14 cellular contexts compared by ENCODE assay signal in the genomic region with DNA sequence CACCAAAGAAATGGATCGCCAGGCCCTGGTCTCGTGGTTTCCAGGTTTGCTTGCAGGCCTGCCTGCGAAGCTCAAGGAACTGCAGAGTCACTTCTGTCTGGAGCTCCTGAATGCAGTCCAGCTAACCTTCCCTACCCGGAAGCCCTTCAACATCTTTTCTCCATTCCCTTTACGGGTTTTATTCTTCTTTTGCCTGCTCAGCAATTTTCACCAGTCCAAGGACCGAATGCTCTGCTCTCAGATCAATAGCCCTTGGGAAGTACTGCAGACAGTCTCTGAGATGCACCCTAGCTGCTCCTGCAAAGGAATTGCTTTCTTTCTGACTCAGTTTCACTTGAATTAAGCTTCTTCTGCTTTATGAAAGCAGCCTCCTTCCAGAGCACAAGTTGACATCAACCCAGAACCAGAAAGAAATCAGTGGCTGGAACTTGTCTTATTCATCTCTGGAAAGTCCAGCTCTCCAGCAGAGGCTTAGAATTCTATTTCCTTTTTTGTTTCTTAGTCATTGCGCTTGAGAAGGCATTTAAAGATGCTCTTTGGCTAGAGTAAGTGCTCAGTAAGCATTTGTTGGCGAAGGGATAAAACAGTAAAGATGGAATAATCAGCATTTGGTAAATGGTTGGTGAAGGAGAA. TPM values are rescaled to one million over a fixed set of nuclear protein-coding genes. Genes with fewer than 3 reads are reported as not detected.
DNase-seq lines count a peak whose midpoint lies in the region; ATAC-seq, FAIRE-seq and TF ChIP-seq lines count a peak whose summit lies in the region.
"Had no signal": no experiment of that assay in that cellular context is flagged by ENCODE, and none has a peak within 500 bp of the region (broad histone marks: within the 10 kb centered on the region; RNA-seq: fewer than 3 reads in every experiment).

No MANE protein-coding gene starts in this region.

- no peaks in the 10 kb centered on the region for H3K36me3 ChIP-seq in tibial artery
- H3K36me3 ChIP-seq: upper lobe of right lung had no signal

- intact Hi-C loops in tibial artery (cut with DNase I; ENCODE audit: low total_unique reads), result loop anchor here (5.0 kb wide), 2 partner anchors 120 to 185 kb away; a partner anchor contains a TSS

- no peak for DNase-seq in activated naive CD4-positive, alpha-beta T cell treated with anti-CD3 and anti-CD28 coated beads, Interleukin-2, amount 50 U/mL, for 72 hours (ENCODE audit: low spot score in 2 of 2)
- DNase-seq in activated naive CD4-positive, alpha-beta T cell treated with Interleukin-2 at 50 U/mL for 16 hours, result no peak
- peak; percentile 10 for DNase-seq in fibroblast of mammary gland (ENCODE audit: low read depth)
- DNase-seq in tibial artery, result no peak
- DNase-seq in 8988T, result no peak
- DNase-seq in D721Med (ENCODE audit: insufficient read length, low spot score), result no peak
- DNase-seq: DMS79, NCI-H524 treated with DMSO at 0.1 percent for 48 hours, upper lobe of right lung had no signal

- no peaks in the 10 kb centered on the region for H3K9me3 Mint-ChIP-seq in activated naive CD4-positive, alpha-beta T cell treated with anti-CD3 and anti-CD28 coated beads, Interleukin-2, amount 50 U/mL, for 72 hours

- TF ChIP-seq CTCF in VCaP (conservative IDR thresholded peaks at IDR 0.05) (no peak), fibroblast of mammary gland (conservative IDR thresholded peaks at IDR 0.05; ENCODE audit: control insufficient read depth, insufficient read depth, low read depth, low read length) (no peak), tibial artery (IDR thresholded peaks at IDR 0.05) (no peak), D721Med (IDR thresholded peaks at IDR 0.05; ENCODE audit: insufficient read depth, missing control alignments) (no peak)

- peak overlapping the region in 1 of 2 donors; percentile 48 for H3K27ac Mint-ChIP-seq in activated naive CD4-positive, alpha-beta T cell treated with anti-CD3 and anti-CD28 coated beads, Interleukin-2, amount 50 U/mL, for 72 hours

- no peaks in the 10 kb centered on the region for H3K27me3 ChIP-seq in tibial artery
- H3K27me3 ChIP-seq: upper lobe of right lung had no signal

- FAIRE-seq in D721Med (lab: Jason Lieb, UNC), result no peak
- FAIRE-seq: GM12891 had no signal

- H3K27ac ChIP-seq in VCaP (peak overlapping the region; percentile 27; the same call in 1 of the 2 replicates), tibial artery (peak overlapping the region; percentile 16 to 26)
- H3K27ac ChIP-seq: parathyroid adenoma, RWPE1, upper lobe of right lung had no signal

- H3K4me3 ChIP-seq in fibroblast of mammary gland (ENCODE audit: control insufficient read depth, low read depth, low read length), result no peak overlapping the region
- H3K4me3 ChIP-seq in tibial artery, result no peak overlapping the region
- H3K4me3 ChIP-seq: upper lobe of right lung had no signal

- peaks cover 0 to 31% (median 24%) of the 10 kb centered on the region in 4 donors for H3K4me1 ChIP-seq in tibial artery
- H3K4me1 ChIP-seq: parathyroid adenoma, upper lobe of right lung had no signal

- ATAC-seq in activated naive CD4-positive, alpha-beta T cell treated with anti-CD3 and anti-CD28 coated beads, Interleukin-2, amount 50 U/mL, for 72 hours, result peak; percentile 41 to 49
- no peak for ATAC-seq in GM18870 (IDR thresholded peaks at IDR 0.05; ENCODE audit: unreplicated experiment)

- no peaks in the 10 kb centered on the region for H3K36me3 Mint-ChIP-seq in activated naive CD4-positive, alpha-beta T cell treated with anti-CD3 and anti-CD28 coated beads, Interleukin-2, amount 50 U/mL, for 72 hours

- H3K9me3 ChIP-seq in tibial artery, result no peaks in the 10 kb centered on the region
- H3K9me3 ChIP-seq: upper lobe of right lung had no signal

RNA-seq across cellular contexts. Expression of a gene that starts 18.7 kb away (rescaled TPM):
- total RNA-seq in activated naive CD4-positive, alpha-beta T cell treated with anti-CD3 and anti-CD28 coated beads, Interleukin-2, amount 50 U/mL, for 72 hours, result 100 to 1,000 TPM; 185 to 222 TPM

RNA-seq across cellular contexts. Expression of a gene that starts 43.0 kb away (rescaled TPM):
- 10 to 100 TPM; 63.6 to 96.7 TPM for total RNA-seq in activated naive CD4-positive, alpha-beta T cell treated with anti-CD3 and anti-CD28 coated beads, Interleukin-2, amount 50 U/mL, for 72 hours

RNA-seq across cellular contexts. Expression of a gene that starts 56.5 kb away (rescaled TPM):
- under 1 TPM in 1 of 2 donors, not detected in 1; 0.18 TPM for total RNA-seq in activated naive CD4-positive, alpha-beta T cell treated with anti-CD3 and anti-CD28 coated beads, Interleukin-2, amount 50 U/mL, for 72 hours
